2 cellular contexts compared by ENCODE assay signal in genomic region chr1:244174922-244175521, GRCh38.
A peak's percentile ranks its signal among the peaks of the same experiment; 100 is the strongest.
TF ChIP-seq lines count a peak whose summit lies in the region.

No MANE protein-coding gene starts in this region.

TF ChIP-seq in HEK293, 187 proteins besides CTCF, POLR2A, EP300 and RAD21 (continued from another document):
- no peak for TF ChIP-seq ZNF184 (tag by site-specific recombination; IDR thresholded peaks at IDR 0.05)
- peak; percentile 93 for TF ChIP-seq ZNF530 (tag by site-specific recombination; IDR thresholded peaks at IDR 0.05; ENCODE audit: low read depth)
- TF ChIP-seq ZNF19 (tag by site-specific recombination; IDR thresholded peaks at IDR 0.05; ENCODE audit: low read depth) = no peak

TF ChIP-seq in H1, 55 proteins besides CTCF, POLR2A, EP300 and RAD21 (continued from another document):
- TF ChIP-seq, protein P1, sequence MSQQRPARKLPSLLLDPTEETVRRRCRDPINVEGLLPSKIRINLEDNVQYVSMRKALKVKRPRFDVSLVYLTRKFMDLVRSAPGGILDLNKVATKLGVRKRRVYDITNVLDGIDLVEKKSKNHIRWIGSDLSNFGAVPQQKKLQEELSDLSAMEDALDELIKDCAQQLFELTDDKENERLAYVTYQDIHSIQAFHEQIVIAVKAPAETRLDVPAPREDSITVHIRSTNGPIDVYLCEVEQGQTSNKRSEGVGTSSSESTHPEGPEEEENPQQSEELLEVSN (IDR thresholded peaks at IDR 0.05) = no peak
- no peak for TF ChIP-seq MAX (IDR thresholded peaks at IDR 0.05)
- no peak for TF ChIP-seq TBP (IDR thresholded peaks at IDR 0.05; ENCODE audit: low read depth, low read length)
- TF ChIP-seq BACH1 (IDR thresholded peaks at IDR 0.05; ENCODE audit: low read length) = no peak
- no peak for TF ChIP-seq BRCA1 (IDR thresholded peaks at IDR 0.05; ENCODE audit: low read depth, low read length)
